In genomic region chr20:44714701-44715494, GRCh38 we compare ENCODE assay signal across 2 cellular contexts.
A peak's percentile ranks its signal among the peaks of the same experiment; 100 is the strongest.
TF ChIP-seq lines count a peak whose summit lies in the region.

Gene CCN5 (plus strand): TSS chr20:44715369. CDS start chr20:44715391, 22 bp downstream.

TF ChIP-seq in HEK293, 187 proteins besides CTCF, POLR2A, EP300 and RAD21 (continued from another document and continues in another):
- TF ChIP-seq PRDM10 (tag by site-specific recombination; IDR thresholded peaks at IDR 0.05): peak; percentile 51; the same call in 1 of the 2 replicates
- peak; percentile 59 for TF ChIP-seq ZNF2 (tag by site-specific recombination; IDR thresholded peaks at IDR 0.05)
- TF ChIP-seq AEBP2 (tag by site-specific recombination; IDR thresholded peaks at IDR 0.05; ENCODE audit: borderline replicate concordance): no peak
- TF ChIP-seq ZNF623 (tag by site-specific recombination; IDR thresholded peaks at IDR 0.05): peak; percentile 39; the same call in 1 of the 2 replicates
- no peak for TF ChIP-seq ZNF791 (tag by site-specific recombination; IDR thresholded peaks at IDR 0.05)
- peak; percentile 99 for TF ChIP-seq ZNF335 (tag by site-specific recombination; conservative IDR thresholded peaks at IDR 0.05)
- 0 out of 2 replicates have a peak, but pooled peaks have one; percentile 26 for TF ChIP-seq KLF8 (tag by site-specific recombination; IDR thresholded peaks at IDR 0.05)
- TF ChIP-seq, protein P1, sequence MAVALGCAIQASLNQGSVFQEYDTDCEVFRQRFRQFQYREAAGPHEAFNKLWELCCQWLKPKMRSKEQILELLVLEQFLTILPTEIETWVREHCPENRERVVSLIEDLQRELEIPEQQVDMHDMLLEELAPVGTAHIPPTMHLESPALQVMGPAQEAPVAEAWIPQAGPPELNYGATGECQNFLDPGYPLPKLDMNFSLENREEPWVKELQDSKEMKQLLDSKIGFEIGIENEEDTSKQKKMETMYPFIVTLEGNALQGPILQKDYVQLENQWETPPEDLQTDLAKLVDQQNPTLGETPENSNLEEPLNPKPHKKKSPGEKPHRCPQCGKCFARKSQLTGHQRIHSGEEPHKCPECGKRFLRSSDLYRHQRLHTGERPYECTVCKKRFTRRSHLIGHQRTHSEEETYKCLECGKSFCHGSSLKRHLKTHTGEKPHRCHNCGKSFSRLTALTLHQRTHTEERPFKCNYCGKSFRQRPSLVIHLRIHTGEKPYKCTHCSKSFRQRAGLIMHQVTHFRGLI (tag by site-specific recombination; IDR thresholded peaks at IDR 0.05): peak; percentile 51; the same call in 1 of the 2 replicates
- peak; percentile 87 for TF ChIP-seq ZNF223 (tag by site-specific recombination; IDR thresholded peaks at IDR 0.05)
- TF ChIP-seq ZSCAN30 (tag by site-specific recombination; IDR thresholded peaks at IDR 0.05): 0 out of 2 replicates have a peak, but pooled peaks have one; percentile 32
- no peak for TF ChIP-seq ZBTB7A (tag by site-specific recombination; IDR thresholded peaks at IDR 0.05; ENCODE audit: low read depth)
- peak; percentile 57; the same call in 1 of the 2 replicates for TF ChIP-seq ZBTB48 (tag by site-specific recombination; IDR thresholded peaks at IDR 0.05)
- peak; percentile 10; the same call in 1 of the 2 replicates for TF ChIP-seq KLF17 (tag by site-specific recombination; IDR thresholded peaks at IDR 0.05)
- no peak for TF ChIP-seq ZNF133 (tag by site-specific recombination; IDR thresholded peaks at IDR 0.05)
- TF ChIP-seq, protein P2, sequence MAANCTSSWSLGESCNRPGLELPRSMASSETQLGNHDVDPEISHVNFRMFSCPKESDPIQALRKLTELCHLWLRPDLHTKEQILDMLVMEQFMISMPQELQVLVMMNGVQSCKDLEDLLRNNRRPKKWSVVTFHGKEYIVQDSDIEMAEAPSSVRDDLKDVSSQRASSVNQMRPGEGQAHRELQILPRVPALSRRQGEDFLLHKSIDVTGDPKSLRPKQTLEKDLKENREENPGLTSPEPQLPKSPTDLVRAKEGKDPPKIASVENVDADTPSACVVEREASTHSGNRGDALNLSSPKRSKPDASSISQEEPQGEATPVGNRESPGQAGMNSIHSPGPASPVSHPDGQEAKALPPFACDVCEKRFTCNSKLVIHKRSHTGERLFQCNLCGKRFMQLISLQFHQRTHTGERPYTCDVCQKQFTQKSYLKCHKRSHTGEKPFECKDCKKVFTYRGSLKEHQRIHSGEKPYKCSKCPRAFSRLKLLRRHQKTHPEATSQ (tag by site-specific recombination; IDR thresholded peaks at IDR 0.05): 0 out of 2 replicates have a peak, but pooled peaks have one; percentile 31
- TF ChIP-seq ZBTB20 (tag by site-specific recombination; IDR thresholded peaks at IDR 0.05): peak; percentile 52
- peak; percentile 70; the same call in 1 of the 2 replicates for TF ChIP-seq ZNF239 (tag by site-specific recombination; IDR thresholded peaks at IDR 0.05)
- TF ChIP-seq ZNF266 (tag by site-specific recombination; IDR thresholded peaks at IDR 0.05; ENCODE audit: low read depth): 0 out of 2 replicates have a peak, but pooled peaks have one; percentile 54
- TF ChIP-seq GLIS1 (tag by site-specific recombination; IDR thresholded peaks at IDR 0.05): peak; percentile 95
- TF ChIP-seq ZXDB (tag by site-specific recombination; IDR thresholded peaks at IDR 0.05): peak; percentile 40; the same call in 1 of the 2 replicates
- 0 out of 2 replicates have a peak, but pooled peaks have one; percentile 36 for TF ChIP-seq KLF7 (tag by site-specific recombination; IDR thresholded peaks at IDR 0.05; ENCODE audit: borderline replicate concordance)

TF ChIP-seq in SK-N-SH treated with all-trans-retinoic acid at 6 μM for 48 hours, 23 proteins besides CTCF, POLR2A, EP300 and RAD21 (continued from another document):
- no peak for TF ChIP-seq ZNF70 (CRISPR knock-in tag; IDR thresholded peaks at IDR 0.05)
- TF ChIP-seq SNAI2 (CRISPR knock-in tag; IDR thresholded peaks at IDR 0.05): no peak
- no peak for TF ChIP-seq BACH2 (CRISPR knock-in tag; IDR thresholded peaks at IDR 0.05; ENCODE audit: borderline replicate concordance)
- TF ChIP-seq RARB (CRISPR knock-in tag; IDR thresholded peaks at IDR 0.05): no peak
